8 cellular contexts compared by ENCODE assay signal in genomic region chr17:82424001-82424862, GRCh38. TPM values are rescaled to one million over a fixed set of nuclear protein-coding genes. Genes with fewer than 3 reads are reported as not detected.
DNase-seq lines count a peak whose midpoint lies in the region; ATAC-seq and TF ChIP-seq lines count a peak whose summit lies in the region.

No MANE protein-coding gene starts in this region.

- H3K4ac ChIP-seq in mesenchymal stem cell (ENCODE audit: low read depth in 1 of 2, low read length in 2 of 2) = no peak overlapping the region

- no peak overlapping the region for H4K8ac ChIP-seq in mesenchymal stem cell (ENCODE audit: low read length)

- no peak overlapping the region for H3K23ac ChIP-seq in mesenchymal stem cell (ENCODE audit: low read length in 2 of 2)

- no peak for ATAC-seq in GM21723 (IDR thresholded peaks at IDR 0.05; ENCODE audit: unreplicated experiment)

- TF ChIP-seq POLR2A in thyroid gland (IDR thresholded peaks at IDR 0.05) = no peak

- intact Hi-C loops in MCF 10A (cut with micrococcal nuclease) = no loop called here
- intact Hi-C loops in thyroid gland (cut with DNase I) = no loop called here

- no peak overlapping the region for H2BK12ac ChIP-seq in mesenchymal stem cell (ENCODE audit: low read length in 2 of 2)

- H2AFZ ChIP-seq in mesenchymal stem cell (ENCODE audit: low read depth, low read length) = no peak overlapping the region

- CTCF ChIA-PET in MCF 10A (lab: Yijun Ruan, JAX) = interaction anchor here (0.7 to 0.8 kb wide), 2 partner anchors 71 to 443 kb away, joined by 3 to 5 read pairs; no protein-coding TSS in a partner anchor

- H3K4me3 Mint-ChIP-seq in T-helper 1 cell treated with Interleukin-12 subunit alpha and Interleukin-12 subunit beta and Interleukin-4 antibody, amounts not matched to agents 30 μg/mL and 1 μg/mL, for 36 hours = no peak overlapping the region
- no peak overlapping the region for H3K4me3 Mint-ChIP-seq in MCF 10A (ENCODE audit: unreplicated experiment)

- H2BK5ac ChIP-seq in mesenchymal stem cell (ENCODE audit: low read depth, low read length, poor library complexity, severe bottlenecking) = no peak overlapping the region

- peaks cover 4% of the 10 kb centered on the region for H3K9me3 ChIP-seq in mesenchymal stem cell (ENCODE audit: control insufficient read depth, low read length)
- H3K9me3 ChIP-seq in thyroid gland = no peaks in the 10 kb centered on the region

- peaks cover 24% of the 10 kb centered on the region for H3K4me1 Mint-ChIP-seq in T-helper 1 cell treated with Interleukin-12 subunit alpha and Interleukin-12 subunit beta and Interleukin-4 antibody, amounts not matched to agents 30 μg/mL and 1 μg/mL, for 36 hours (ENCODE audit: low read depth)
- H3K4me1 Mint-ChIP-seq in MCF 10A (ENCODE audit: insufficient read depth, unreplicated experiment) = no peaks in the 10 kb centered on the region

- H3K4me3 ChIP-seq in HL-60 (replicated peaks; ENCODE audit: insufficient read depth, low read length) = no peak overlapping the region
- H3K4me3 ChIP-seq in mesenchymal stem cell (ENCODE audit: insufficient read depth in 1 of 2, low read depth in 1 of 2, low read length in 2 of 2) = peak overlapping the region in 1 of 2 experiments; percentile 66
- H3K4me3 ChIP-seq in thyroid gland (replicated peaks in 1 of 3) = no peak overlapping the region

- peak overlapping the region; percentile 24 for H2BK120ac ChIP-seq in mesenchymal stem cell (ENCODE audit: low read depth, low read length)

- H3K27me3 ChIP-seq in HL-60 (ENCODE audit: insufficient read depth, poor library complexity, severe bottlenecking) = no peaks in the 10 kb centered on the region
- no peaks in the 10 kb centered on the region for H3K27me3 ChIP-seq in mesenchymal stem cell (ENCODE audit: control insufficient read depth in 1 of 2, insufficient read depth in 1 of 2, low read length in 2 of 2)
- H3K27me3 ChIP-seq in thyroid gland = no peaks in the 10 kb centered on the region

- peaks cover 5% of the 10 kb centered on the region for H3K79me1 ChIP-seq in mesenchymal stem cell (replicated peaks; ENCODE audit: low read length, poor library complexity, severe bottlenecking)

- no peaks in the 10 kb centered on the region for H3K9me3 Mint-ChIP-seq in T-helper 1 cell treated with Interleukin-12 subunit alpha and Interleukin-12 subunit beta and Interleukin-4 antibody, amounts not matched to agents 30 μg/mL and 1 μg/mL, for 36 hours
- H3K9me3 Mint-ChIP-seq in MCF 10A (ENCODE audit: unreplicated experiment) = peaks cover 8% of the 10 kb centered on the region

- H3K18ac ChIP-seq in mesenchymal stem cell (ENCODE audit: low read depth in 1 of 2, low read length in 2 of 2) = no peak overlapping the region

- no peak overlapping the region for H2AK5ac ChIP-seq in mesenchymal stem cell (ENCODE audit: low read length, severe bottlenecking)

- H3K4me1 ChIP-seq in mesenchymal stem cell (ENCODE audit: control insufficient read depth, insufficient read depth, low read depth, low read length) (no peaks in the 10 kb centered on the region), thyroid gland (peaks cover under 1 to 3% of the 10 kb centered on the region in 2 donors)

- H3K27ac ChIP-seq in HL-60 (replicated peaks) (no peak overlapping the region), mesenchymal stem cell (ENCODE audit: low read length, poor library complexity, severe bottlenecking) (no peak overlapping the region), thyroid gland (no peak overlapping the region)

- 89% methylated on average over 25 of the region's 25 CpGs for WGBS in mesenchymal stem cell
- 79 to 85% methylated on average over 25 of the region's 25 CpGs for WGBS in thyroid gland, 2 donors

- H3K27ac Mint-ChIP-seq in T-helper 1 cell treated with Interleukin-12 subunit alpha and Interleukin-12 subunit beta and Interleukin-4 antibody, amounts not matched to agents 30 μg/mL and 1 μg/mL, for 36 hours = peak overlapping the region; percentile 49
- H3K27ac Mint-ChIP-seq in MCF 10A (ENCODE audit: low read depth, unreplicated experiment) = no peak overlapping the region

- peaks cover 41% of the 10 kb centered on the region for H3K36me3 Mint-ChIP-seq in T-helper 1 cell treated with Interleukin-12 subunit alpha and Interleukin-12 subunit beta and Interleukin-4 antibody, amounts not matched to agents 30 μg/mL and 1 μg/mL, for 36 hours (ENCODE audit: low read depth)
- peaks cover 10% of the 10 kb centered on the region for H3K36me3 Mint-ChIP-seq in MCF 10A (ENCODE audit: insufficient read depth, unreplicated experiment)

- H3K14ac ChIP-seq in mesenchymal stem cell (ENCODE audit: low read length in 2 of 2) = no peak overlapping the region

- TF ChIP-seq CTCF in HL-60 (IDR thresholded peaks at IDR 0.05; ENCODE audit: insufficient read depth, low read length) (peak; percentile 61), MCF 10A (IDR thresholded peaks at IDR 0.05; ENCODE audit: unreplicated experiment) (peak; percentile 49), thyroid gland (IDR thresholded peaks at IDR 0.05) (peak; percentile 26 to 63 (median 57))

- H3K9ac ChIP-seq in mesenchymal stem cell (ENCODE audit: low read length) = peak overlapping the region; percentile 22

- peaks cover 12 to 17% of the 10 kb centered on the region in 2 experiments for H3K36me3 ChIP-seq in mesenchymal stem cell (ENCODE audit: control insufficient read depth in 1 of 2, insufficient read depth in 2 of 2, low read depth in 1 of 2, low read length in 2 of 2)
- H3K36me3 ChIP-seq in thyroid gland = no peaks in the 10 kb centered on the region

- no peaks in the 10 kb centered on the region for H3K27me3 Mint-ChIP-seq in T-helper 1 cell treated with Interleukin-12 subunit alpha and Interleukin-12 subunit beta and Interleukin-4 antibody, amounts not matched to agents 30 μg/mL and 1 μg/mL, for 36 hours (ENCODE audit: low read depth)
- H3K27me3 Mint-ChIP-seq in MCF 10A (ENCODE audit: insufficient read depth, unreplicated experiment) = no peaks in the 10 kb centered on the region

- DNase-seq in CD1c-positive myeloid dendritic cell (ENCODE audit: extremely low spot score) (peak; percentile 79), HL-60 (ENCODE audit: low read depth in 1 of 2, low spot score in 1 of 2) (peak in 1 of 2 experiments; percentile 44), MCF 10A (ENCODE audit: unreplicated experiment) (peak; percentile 47), mesenchymal stem cell (peak; percentile 36), thyroid gland (peak; percentile 42 to 58), DMS79 (lab: John Stamatoyannopoulos, UW) (no peak)

- H2BK15ac ChIP-seq in mesenchymal stem cell (ENCODE audit: low read depth, poor library complexity, severe bottlenecking) = no peak overlapping the region

- H3K4me2 ChIP-seq in mesenchymal stem cell (ENCODE audit: low read length, poor library complexity, severe bottlenecking) = no peak overlapping the region

- POLR2A ChIA-PET in MCF 10A (lab: Yijun Ruan, JAX) = interaction anchor here (0.6 kb wide), 1 partner anchor 25 kb away, joined by 3 read pairs; no protein-coding TSS in a partner anchor

- no TSS peak for BruUV-seq in MCF 10A (replicated peaks; lab: Mats Ljungman, UMichigan)

- H4K91ac ChIP-seq in mesenchymal stem cell (ENCODE audit: low read length) = no peak overlapping the region

RNA-seq across cellular contexts. Expression of gene OGFOD3, which starts 5.8 kb away (rescaled TPM):
- total RNA-seq in MCF 10A (2022) (16.5 and 21.1 TPM in 2 replicates), thyroid gland (10 to 100 TPM; 46.5 to 57.5 (median 55.1) TPM)
- 15.4 TPM for polyA plus RNA-seq in mesenchymal stem cell (2013, experiment 1 of 2)
- polyA plus RNA-seq in mesenchymal stem cell (2013, experiment 2 of 2) = 16.0 TPM

RNA-seq across cellular contexts. Expression of gene HEXD, which starts 6.1 kb away (rescaled TPM):
- total RNA-seq in MCF 10A (2022) (14.8 and 16.2 TPM in 2 replicates), thyroid gland (10 to 100 TPM; 33.2 to 72.7 (median 40.9) TPM)
- 6.2 TPM for polyA plus RNA-seq in mesenchymal stem cell (2013, experiment 1 of 2)
- polyA plus RNA-seq in mesenchymal stem cell (2013, experiment 2 of 2) = 5.8 TPM

RNA-seq across cellular contexts. Expression of gene CYBC1, which starts 26.3 kb away (rescaled TPM):
- total RNA-seq in MCF 10A (2022) (38.0 and 45.4 TPM in 2 replicates), thyroid gland (10 to 100 TPM; 51.2 to 66.6 (median 53.6) TPM)
- 40.1 TPM for polyA plus RNA-seq in mesenchymal stem cell (2013, experiment 1 of 2)
- 39.0 TPM for polyA plus RNA-seq in mesenchymal stem cell (2013, experiment 2 of 2)

RNA-seq across cellular contexts. Expression of gene NARF, which starts 34.3 kb away (rescaled TPM):
- total RNA-seq in MCF 10A (2022) (20.6 TPM in 2 replicates), thyroid gland (10 to 100 TPM; 47.5 to 69.7 (median 48.7) TPM)
- polyA plus RNA-seq in mesenchymal stem cell (2013, experiment 1 of 2) = 45.9 TPM
- 44.2 TPM for polyA plus RNA-seq in mesenchymal stem cell (2013, experiment 2 of 2)

RNA-seq across cellular contexts. Expression of gene UTS2R, which starts 52.7 kb away (rescaled TPM):
- total RNA-seq in MCF 10A (2022) (not detected in 2 replicates), thyroid gland (1 to 10 TPM in 3 of 4 donors, under 1 TPM in 1; 0.22 to 6.6 (median 3.9) TPM)
- not detected for polyA plus RNA-seq in mesenchymal stem cell (2013, experiment 1 of 2)
- not detected for polyA plus RNA-seq in mesenchymal stem cell (2013, experiment 2 of 2)
